ENCODE assay signal across 3 cellular contexts in the genomic region with DNA sequence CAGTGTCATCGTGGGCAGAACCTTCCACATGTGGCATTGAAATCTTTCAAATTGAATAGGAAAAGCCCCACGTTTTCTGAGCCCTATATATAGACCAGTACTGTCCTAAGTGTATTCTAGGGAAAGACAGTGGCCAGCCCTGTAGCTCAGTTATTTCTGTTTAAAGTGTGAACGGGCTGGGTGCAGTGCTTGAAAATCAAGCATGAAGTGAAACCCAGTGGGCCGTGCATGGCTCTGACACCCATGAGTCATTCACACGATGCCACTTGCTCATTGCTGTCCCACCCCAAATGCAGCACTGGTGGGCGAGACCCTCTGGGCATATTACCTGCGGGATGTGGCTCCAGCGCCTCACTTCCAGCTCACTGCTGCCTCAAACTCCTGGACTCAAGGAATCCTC.
TF ChIP-seq lines count a peak whose summit lies in the region.

No MANE protein-coding gene starts in this region.

TF ChIP-seq in SK-N-SH, 30 proteins besides CTCF, POLR2A, EP300 and RAD21:
- TF ChIP-seq RFX5 (IDR thresholded peaks at IDR 0.05; ENCODE audit: low read length) = no peak
- TF ChIP-seq NRF1 (IDR thresholded peaks at IDR 0.05; ENCODE audit: low read depth, low read length) = no peak
- TF ChIP-seq TAF1 (IDR thresholded peaks at IDR 0.05; ENCODE audit: borderline replicate concordance, low read depth, low read length) = no peak
- no peak for TF ChIP-seq MEF2A (IDR thresholded peaks at IDR 0.05; ENCODE audit: borderline replicate concordance, low read depth)
- TF ChIP-seq YY1 (IDR thresholded peaks at IDR 0.05; ENCODE audit: low read depth) = no peak
- TF ChIP-seq, protein P1, sequence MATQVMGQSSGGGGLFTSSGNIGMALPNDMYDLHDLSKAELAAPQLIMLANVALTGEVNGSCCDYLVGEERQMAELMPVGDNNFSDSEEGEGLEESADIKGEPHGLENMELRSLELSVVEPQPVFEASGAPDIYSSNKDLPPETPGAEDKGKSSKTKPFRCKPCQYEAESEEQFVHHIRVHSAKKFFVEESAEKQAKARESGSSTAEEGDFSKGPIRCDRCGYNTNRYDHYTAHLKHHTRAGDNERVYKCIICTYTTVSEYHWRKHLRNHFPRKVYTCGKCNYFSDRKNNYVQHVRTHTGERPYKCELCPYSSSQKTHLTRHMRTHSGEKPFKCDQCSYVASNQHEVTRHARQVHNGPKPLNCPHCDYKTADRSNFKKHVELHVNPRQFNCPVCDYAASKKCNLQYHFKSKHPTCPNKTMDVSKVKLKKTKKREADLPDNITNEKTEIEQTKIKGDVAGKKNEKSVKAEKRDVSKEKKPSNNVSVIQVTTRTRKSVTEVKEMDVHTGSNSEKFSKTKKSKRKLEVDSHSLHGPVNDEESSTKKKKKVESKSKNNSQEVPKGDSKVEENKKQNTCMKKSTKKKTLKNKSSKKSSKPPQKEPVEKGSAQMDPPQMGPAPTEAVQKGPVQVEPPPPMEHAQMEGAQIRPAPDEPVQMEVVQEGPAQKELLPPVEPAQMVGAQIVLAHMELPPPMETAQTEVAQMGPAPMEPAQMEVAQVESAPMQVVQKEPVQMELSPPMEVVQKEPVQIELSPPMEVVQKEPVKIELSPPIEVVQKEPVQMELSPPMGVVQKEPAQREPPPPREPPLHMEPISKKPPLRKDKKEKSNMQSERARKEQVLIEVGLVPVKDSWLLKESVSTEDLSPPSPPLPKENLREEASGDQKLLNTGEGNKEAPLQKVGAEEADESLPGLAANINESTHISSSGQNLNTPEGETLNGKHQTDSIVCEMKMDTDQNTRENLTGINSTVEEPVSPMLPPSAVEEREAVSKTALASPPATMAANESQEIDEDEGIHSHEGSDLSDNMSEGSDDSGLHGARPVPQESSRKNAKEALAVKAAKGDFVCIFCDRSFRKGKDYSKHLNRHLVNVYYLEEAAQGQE (IDR thresholded peaks at IDR 0.05; ENCODE audit: low read depth, low read length) = no peak
- TF ChIP-seq, protein P2, sequence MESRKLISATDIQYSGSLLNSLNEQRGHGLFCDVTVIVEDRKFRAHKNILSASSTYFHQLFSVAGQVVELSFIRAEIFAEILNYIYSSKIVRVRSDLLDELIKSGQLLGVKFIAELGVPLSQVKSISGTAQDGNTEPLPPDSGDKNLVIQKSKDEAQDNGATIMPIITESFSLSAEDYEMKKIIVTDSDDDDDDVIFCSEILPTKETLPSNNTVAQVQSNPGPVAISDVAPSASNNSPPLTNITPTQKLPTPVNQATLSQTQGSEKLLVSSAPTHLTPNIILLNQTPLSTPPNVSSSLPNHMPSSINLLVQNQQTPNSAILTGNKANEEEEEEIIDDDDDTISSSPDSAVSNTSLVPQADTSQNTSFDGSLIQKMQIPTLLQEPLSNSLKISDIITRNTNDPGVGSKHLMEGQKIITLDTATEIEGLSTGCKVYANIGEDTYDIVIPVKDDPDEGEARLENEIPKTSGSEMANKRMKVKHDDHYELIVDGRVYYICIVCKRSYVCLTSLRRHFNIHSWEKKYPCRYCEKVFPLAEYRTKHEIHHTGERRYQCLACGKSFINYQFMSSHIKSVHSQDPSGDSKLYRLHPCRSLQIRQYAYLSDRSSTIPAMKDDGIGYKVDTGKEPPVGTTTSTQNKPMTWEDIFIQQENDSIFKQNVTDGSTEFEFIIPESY (IDR thresholded peaks at IDR 0.05; ENCODE audit: borderline replicate concordance, low read depth) = no peak
- TF ChIP-seq POLR2AphosphoS5 (IDR thresholded peaks at IDR 0.05; ENCODE audit: low read depth, low read length) = no peak
- no peak for TF ChIP-seq FOXM1 (IDR thresholded peaks at IDR 0.05; ENCODE audit: low read depth)
- TF ChIP-seq RXRA (IDR thresholded peaks at IDR 0.05; ENCODE audit: borderline replicate concordance, low read depth) = no peak
- TF ChIP-seq, protein P3, sequence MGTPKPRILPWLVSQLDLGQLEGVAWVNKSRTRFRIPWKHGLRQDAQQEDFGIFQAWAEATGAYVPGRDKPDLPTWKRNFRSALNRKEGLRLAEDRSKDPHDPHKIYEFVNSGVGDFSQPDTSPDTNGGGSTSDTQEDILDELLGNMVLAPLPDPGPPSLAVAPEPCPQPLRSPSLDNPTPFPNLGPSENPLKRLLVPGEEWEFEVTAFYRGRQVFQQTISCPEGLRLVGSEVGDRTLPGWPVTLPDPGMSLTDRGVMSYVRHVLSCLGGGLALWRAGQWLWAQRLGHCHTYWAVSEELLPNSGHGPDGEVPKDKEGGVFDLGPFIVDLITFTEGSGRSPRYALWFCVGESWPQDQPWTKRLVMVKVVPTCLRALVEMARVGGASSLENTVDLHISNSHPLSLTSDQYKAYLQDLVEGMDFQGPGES (IDR thresholded peaks at IDR 0.05; ENCODE audit: low read depth, low read length) = no peak

TF ChIP-seq in SK-N-SH treated with all-trans-retinoic acid at 6 μM for 48 hours, 23 proteins besides CTCF, POLR2A, EP300 and RAD21 (continues in another document):
- TF ChIP-seq ZNF565 (CRISPR knock-in tag; conservative IDR thresholded peaks at IDR 0.05; ENCODE audit: low read depth) (no peak), OSR1 (CRISPR knock-in tag; IDR thresholded peaks at IDR 0.05) (no peak), SNAI2 (CRISPR knock-in tag; IDR thresholded peaks at IDR 0.05) (no peak), ZC3H10 (CRISPR knock-in tag; IDR thresholded peaks at IDR 0.05) (no peak), ZNF70 (CRISPR knock-in tag; IDR thresholded peaks at IDR 0.05) (no peak), GLIS3 (CRISPR knock-in tag; IDR thresholded peaks at IDR 0.05) (no peak), ARNTL (CRISPR knock-in tag; IDR thresholded peaks at IDR 0.05; ENCODE audit: borderline replicate concordance, low read depth) (no peak), TOX (CRISPR knock-in tag; IDR thresholded peaks at IDR 0.05; ENCODE audit: borderline replicate concordance) (no peak), BACH2 (CRISPR knock-in tag; IDR thresholded peaks at IDR 0.05; ENCODE audit: borderline replicate concordance) (no peak), PPARA (CRISPR knock-in tag; IDR thresholded peaks at IDR 0.05; ENCODE audit: borderline replicate concordance) (no peak), ZNF8 (CRISPR knock-in tag; IDR thresholded peaks at IDR 0.05) (no peak), ESRRG (CRISPR knock-in tag; IDR thresholded peaks at IDR 0.05) (no peak)
- TF ChIP-seq, protein P4, sequence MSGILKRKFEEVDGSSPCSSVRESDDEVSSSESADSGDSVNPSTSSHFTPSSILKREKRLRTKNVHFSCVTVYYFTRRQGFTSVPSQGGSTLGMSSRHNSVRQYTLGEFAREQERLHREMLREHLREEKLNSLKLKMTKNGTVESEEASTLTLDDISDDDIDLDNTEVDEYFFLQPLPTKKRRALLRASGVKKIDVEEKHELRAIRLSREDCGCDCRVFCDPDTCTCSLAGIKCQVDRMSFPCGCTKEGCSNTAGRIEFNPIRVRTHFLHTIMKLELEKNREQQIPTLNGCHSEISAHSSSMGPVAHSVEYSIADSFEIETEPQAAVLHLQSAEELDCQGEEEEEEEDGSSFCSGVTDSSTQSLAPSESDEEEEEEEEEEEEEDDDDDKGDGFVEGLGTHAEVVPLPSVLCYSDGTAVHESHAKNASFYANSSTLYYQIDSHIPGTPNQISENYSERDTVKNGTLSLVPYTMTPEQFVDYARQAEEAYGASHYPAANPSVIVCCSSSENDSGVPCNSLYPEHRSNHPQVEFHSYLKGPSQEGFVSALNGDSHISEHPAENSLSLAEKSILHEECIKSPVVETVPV (CRISPR knock-in tag; IDR thresholded peaks at IDR 0.05) = no peak
- TF ChIP-seq, protein P5, sequence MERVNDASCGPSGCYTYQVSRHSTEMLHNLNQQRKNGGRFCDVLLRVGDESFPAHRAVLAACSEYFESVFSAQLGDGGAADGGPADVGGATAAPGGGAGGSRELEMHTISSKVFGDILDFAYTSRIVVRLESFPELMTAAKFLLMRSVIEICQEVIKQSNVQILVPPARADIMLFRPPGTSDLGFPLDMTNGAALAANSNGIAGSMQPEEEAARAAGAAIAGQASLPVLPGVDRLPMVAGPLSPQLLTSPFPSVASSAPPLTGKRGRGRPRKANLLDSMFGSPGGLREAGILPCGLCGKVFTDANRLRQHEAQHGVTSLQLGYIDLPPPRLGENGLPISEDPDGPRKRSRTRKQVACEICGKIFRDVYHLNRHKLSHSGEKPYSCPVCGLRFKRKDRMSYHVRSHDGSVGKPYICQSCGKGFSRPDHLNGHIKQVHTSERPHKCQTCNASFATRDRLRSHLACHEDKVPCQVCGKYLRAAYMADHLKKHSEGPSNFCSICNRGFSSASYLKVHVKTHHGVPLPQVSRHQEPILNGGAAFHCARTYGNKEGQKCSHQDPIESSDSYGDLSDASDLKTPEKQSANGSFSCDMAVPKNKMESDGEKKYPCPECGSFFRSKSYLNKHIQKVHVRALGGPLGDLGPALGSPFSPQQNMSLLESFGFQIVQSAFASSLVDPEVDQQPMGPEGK (CRISPR knock-in tag; IDR thresholded peaks at IDR 0.05; ENCODE audit: borderline replicate concordance) = no peak
- TF ChIP-seq, protein P6, sequence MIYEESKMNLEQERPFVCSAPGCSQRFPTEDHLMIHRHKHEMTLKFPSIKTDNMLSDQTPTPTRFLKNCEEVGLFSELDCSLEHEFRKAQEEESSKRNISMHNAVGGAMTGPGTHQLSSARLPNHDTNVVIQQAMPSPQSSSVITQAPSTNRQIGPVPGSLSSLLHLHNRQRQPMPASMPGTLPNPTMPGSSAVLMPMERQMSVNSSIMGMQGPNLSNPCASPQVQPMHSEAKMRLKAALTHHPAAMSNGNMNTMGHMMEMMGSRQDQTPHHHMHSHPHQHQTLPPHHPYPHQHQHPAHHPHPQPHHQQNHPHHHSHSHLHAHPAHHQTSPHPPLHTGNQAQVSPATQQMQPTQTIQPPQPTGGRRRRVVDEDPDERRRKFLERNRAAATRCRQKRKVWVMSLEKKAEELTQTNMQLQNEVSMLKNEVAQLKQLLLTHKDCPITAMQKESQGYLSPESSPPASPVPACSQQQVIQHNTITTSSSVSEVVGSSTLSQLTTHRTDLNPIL (CRISPR knock-in tag; IDR thresholded peaks at IDR 0.05; ENCODE audit: low read depth) = no peak

TF ChIP-seq in HCT116, 20 proteins besides CTCF, POLR2A, EP300 and RAD21:
- TF ChIP-seq, protein P7, sequence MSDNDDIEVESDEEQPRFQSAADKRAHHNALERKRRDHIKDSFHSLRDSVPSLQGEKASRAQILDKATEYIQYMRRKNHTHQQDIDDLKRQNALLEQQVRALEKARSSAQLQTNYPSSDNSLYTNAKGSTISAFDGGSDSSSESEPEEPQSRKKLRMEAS (IDR thresholded peaks at IDR 0.05) = no peak
- no peak for TF ChIP-seq CBX3 (IDR thresholded peaks at IDR 0.05; ENCODE audit: low read depth)
- no peak for TF ChIP-seq EGR1 (IDR thresholded peaks at IDR 0.05; ENCODE audit: low read depth)
- TF ChIP-seq SP1 (IDR thresholded peaks at IDR 0.05; ENCODE audit: low read depth) = no peak
- TF ChIP-seq, protein P1 (IDR thresholded peaks at IDR 0.05; ENCODE audit: low read depth) = no peak
- TF ChIP-seq TCF7L2 (IDR thresholded peaks at IDR 0.05; ENCODE audit: borderline replicate concordance, extremely low read depth, insufficient read depth, insufficient read length) = no peak
- TF ChIP-seq JUND (IDR thresholded peaks at IDR 0.05) = no peak
- no peak for TF ChIP-seq EZH2phosphoT487 (IDR thresholded peaks at IDR 0.05; ENCODE audit: borderline replicate concordance)
- TF ChIP-seq EZH2 (IDR thresholded peaks at IDR 0.05) = no peak
- no peak for TF ChIP-seq FOSL1 (IDR thresholded peaks at IDR 0.05; ENCODE audit: low read depth)
- TF ChIP-seq CEBPB (IDR thresholded peaks at IDR 0.05; ENCODE audit: low read depth) = no peak
- no peak for TF ChIP-seq ELF1 (IDR thresholded peaks at IDR 0.05; ENCODE audit: borderline replicate concordance, low read depth)
- TF ChIP-seq, protein P8, sequence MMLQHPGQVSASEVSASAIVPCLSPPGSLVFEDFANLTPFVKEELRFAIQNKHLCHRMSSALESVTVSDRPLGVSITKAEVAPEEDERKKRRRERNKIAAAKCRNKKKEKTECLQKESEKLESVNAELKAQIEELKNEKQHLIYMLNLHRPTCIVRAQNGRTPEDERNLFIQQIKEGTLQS (IDR thresholded peaks at IDR 0.05) = no peak
- TF ChIP-seq POLR2AphosphoS5 (IDR thresholded peaks at IDR 0.05; ENCODE audit: low read depth, low read length) = no peak
TF ChIP-seq in HCT116: peak in this region for 0.
